Comparison of ENCODE assay signal across 34 cellular contexts in the genomic region with DNA sequence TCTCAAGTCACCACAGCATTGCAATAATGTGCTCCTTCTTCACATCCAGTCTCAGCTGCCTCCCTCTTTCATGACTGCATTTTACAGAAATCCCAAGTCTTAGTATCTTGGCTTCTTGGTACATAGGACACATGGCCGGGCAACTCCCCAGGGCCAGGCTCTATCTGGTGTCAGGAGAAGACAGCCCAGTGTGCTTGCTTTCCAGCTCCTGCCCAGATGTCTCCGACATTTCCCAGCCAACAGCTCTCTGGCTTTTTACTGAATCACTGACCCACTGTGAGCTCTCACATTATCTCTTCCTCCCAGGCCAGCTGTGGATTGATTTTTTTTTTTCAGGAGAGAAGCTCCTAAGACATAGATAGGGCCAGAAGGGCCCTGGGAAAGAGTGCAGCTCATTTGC.
DNase-seq lines count a peak whose midpoint lies in the region; ATAC-seq and TF ChIP-seq lines count a peak whose summit lies in the region.
"Had no signal": no experiment of that assay in that cellular context is flagged by ENCODE, and none has a peak within 500 bp of the region (broad histone marks: within the 10 kb centered on the region; RNA-seq: fewer than 3 reads in every experiment).

No MANE protein-coding gene starts in this region.

- peaks cover under 1% of the 10 kb centered on the region for H3K36me3 Mint-ChIP-seq in nephron progenitor cell (ENCODE audit: low read depth)
- H3K36me3 Mint-ChIP-seq: activated CD8-positive, alpha-beta memory T cell treated with anti-CD3 and anti-CD28 coated beads, Interleukin-2, amount 10 ng/mL, durations not matched to agents 7 days and 5 days; activated naive CD8-positive, alpha-beta T cell treated with anti-CD3 and anti-CD28 coated beads, Interleukin-2, amount 10 ng/mL, durations not matched to agents 7 days and 5 days had no signal

- peaks cover 10% of the 10 kb centered on the region for H3K9me3 Mint-ChIP-seq in nephron progenitor cell
- H3K9me3 Mint-ChIP-seq: T-helper 1 cell treated with Interleukin-12 subunit alpha and Interleukin-12 subunit beta and Interleukin-4 antibody, amounts not matched to agents 30 μg/mL and 1 μg/mL, for 36 hours had no signal

- no peaks in the 10 kb centered on the region for H3K27me3 Mint-ChIP-seq in nephron progenitor cell (ENCODE audit: low read depth, poor library complexity)
- H3K27me3 Mint-ChIP-seq: activated CD8-positive, alpha-beta memory T cell treated with anti-CD3 and anti-CD28 coated beads, Interleukin-2, amount 10 ng/mL, durations not matched to agents 7 days and 5 days; stimulated activated naive CD8-positive, alpha-beta T cell treated with anti-CD3 and anti-CD28 coated beads, Interleukin-15, Interleukin-2, amounts not matched to agents 100 ng/mL and 50 ng/mL, for 24 hours had no signal

- no peaks in the 10 kb centered on the region for H3K9me3 ChIP-seq in cardiac muscle cell (ENCODE audit: low read depth)
- H3K9me3 ChIP-seq: BLaER1, lower lobe of right lung, pancreas, thoracic aorta had no signal

- no peak overlapping the region for H3K4me3 ChIP-seq in cardiac muscle cell
- H3K4me3 ChIP-seq: BLaER1, lower lobe of right lung, pancreas, SK-N-MC, thoracic aorta had no signal

- H3K4me1 Mint-ChIP-seq in nephron progenitor cell, result peaks cover 19% of the 10 kb centered on the region
- H3K4me1 Mint-ChIP-seq: activated CD8-positive, alpha-beta memory T cell treated with anti-CD3 and anti-CD28 coated beads, Interleukin-2, amount 10 ng/mL, durations not matched to agents 7 days and 5 days; activated naive CD8-positive, alpha-beta T cell treated with anti-CD3 and anti-CD28 coated beads, Interleukin-2, amount 10 ng/mL, durations not matched to agents 7 days and 5 days; H9 had no signal

- peak overlapping the region; percentile 50 for H3K27ac Mint-ChIP-seq in nephron progenitor cell
- H3K27ac Mint-ChIP-seq: activated CD8-positive, alpha-beta memory T cell treated with anti-CD3 and anti-CD28 coated beads, Interleukin-2, amount 10 ng/mL, durations not matched to agents 7 days and 5 days; activated naive CD8-positive, alpha-beta T cell treated with anti-CD3 and anti-CD28 coated beads, Interleukin-2, amount 10 ng/mL, durations not matched to agents 7 days and 5 days; H9; nephron; stimulated activated naive CD8-positive, alpha-beta T cell treated with anti-CD3 and anti-CD28 coated beads, Interleukin-15, Interleukin-2, amounts not matched to agents 100 ng/mL and 50 ng/mL, for 24 hours; T-helper 1 cell treated with Interleukin-12 subunit alpha and Interleukin-12 subunit beta and Interleukin-4 antibody, amounts not matched to agents 30 μg/mL and 1 μg/mL, for 36 hours had no signal

- DNase-seq in AG20443 (ENCODE audit: low spot score) (peak; percentile 36), SK-N-DZ (ENCODE audit: low spot score) (peak; percentile 9), cardiac muscle cell (ENCODE audit: low read depth in 1 of 2, low spot score in 1 of 2) (peak in 1 of 2 donors; percentile 53), nephron progenitor cell (no peak), NK-92 (lab: John Stamatoyannopoulos, UW; ENCODE audit: unreplicated experiment) (no peak)
- DNase-seq in activated naive CD4-positive, alpha-beta T cell treated with Interleukin-2 at 50 U/mL for 16 hours, result no peak
- DNase-seq: ACHN; activated CD4-positive, alpha-beta T cell treated with anti-CD3 and anti-CD28 coated beads, Interleukin-2, amount 50 U/mL, for 4 hours; activated CD4-positive, CD25-positive, alpha-beta regulatory T cell; activated CD8-positive, alpha-beta memory T cell treated with anti-CD3 and anti-CD28 coated beads, Interleukin-2, amount 10 ng/mL, durations not matched to agents 7 days and 5 days; activated gamma-delta T cell; activated naive CD8-positive, alpha-beta T cell treated with anti-CD3 and anti-CD28 coated beads, Interleukin-2, amount 10 ng/mL, durations not matched to agents 7 days and 5 days; activated T-cell treated with anti-CD3 and anti-CD28 coated beads, Interleukin-2, amount 50 U/mL, for 4 hours; central memory CD4-positive, alpha-beta T cell; cortex of kidney; DMS53; effector memory CD4-positive, alpha-beta T cell; foreskin keratinocyte; H9; lower lobe of right lung; MM.1S; NCI-H2029; NCI-H526 treated with DMSO at 0.1 percent for 48 hours; pancreas; RPMI8226; small intestine had no signal

- no peaks in the 10 kb centered on the region for H3K36me3 ChIP-seq in cardiac muscle cell
- H3K36me3 ChIP-seq: BLaER1, lower lobe of right lung, pancreas, thoracic aorta had no signal

- H3K4me3 Mint-ChIP-seq in nephron progenitor cell, result no peak overlapping the region
- H3K4me3 Mint-ChIP-seq: activated CD8-positive, alpha-beta memory T cell treated with anti-CD3 and anti-CD28 coated beads, Interleukin-2, amount 10 ng/mL, durations not matched to agents 7 days and 5 days; activated naive CD8-positive, alpha-beta T cell treated with anti-CD3 and anti-CD28 coated beads, Interleukin-2, amount 10 ng/mL, durations not matched to agents 7 days and 5 days; activated T-cell treated with anti-CD3 and anti-CD28 coated beads, Interleukin-2, amount 50 U/mL, for 4 hours; H9; nephron; stimulated activated naive CD8-positive, alpha-beta T cell treated with anti-CD3 and anti-CD28 coated beads, Interleukin-15, Interleukin-2, amounts not matched to agents 100 ng/mL and 50 ng/mL, for 24 hours; T-helper 1 cell treated with Interleukin-12 subunit alpha and Interleukin-12 subunit beta and Interleukin-4 antibody, amounts not matched to agents 30 μg/mL and 1 μg/mL, for 36 hours had no signal

- TF ChIP-seq CTCF in cardiac muscle cell (IDR thresholded peaks at IDR 0.05; ENCODE audit: low read depth, low read length), result no peak
- TF ChIP-seq CTCF in nephron progenitor cell (IDR thresholded peaks at IDR 0.05), result no peak

- peaks cover 16% of the 10 kb centered on the region for H3K4me1 ChIP-seq in cardiac muscle cell (ENCODE audit: low read depth)
- H3K4me1 ChIP-seq: BLaER1, foreskin keratinocyte, lower lobe of right lung, pancreas had no signal

- no peaks in the 10 kb centered on the region for H3K27me3 ChIP-seq in cardiac muscle cell
- H3K27me3 ChIP-seq: BLaER1, pancreas had no signal

- peak overlapping the region; percentile 64 for H3K27ac ChIP-seq in cardiac muscle cell
- H3K27ac ChIP-seq: BLaER1, foreskin keratinocyte, KMS-11, lower lobe of right lung, pancreas, SK-N-MC, thoracic aorta had no signal

- no peak for ATAC-seq in GM21423 (IDR thresholded peaks at IDR 0.05; ENCODE audit: unreplicated experiment)
- ATAC-seq: activated CD8-positive, alpha-beta memory T cell treated with anti-CD3 and anti-CD28 coated beads, Interleukin-2, amount 10 ng/mL, durations not matched to agents 7 days and 5 days; activated T-cell treated with anti-CD3 and anti-CD28 coated beads, Interleukin-2, amount 50 U/mL, for 4 hours; foreskin keratinocyte; lower lobe of right lung; pancreas had no signal

Comparison
In these comparisons a context has a peak if more than half of its experiments do, and no peak if none do; other contexts are left out.
1. DNase-seq: peak in AG20443 (single experiment) and SK-N-DZ (single experiment); none in nephron progenitor cell (single experiment), NK-92 (single experiment) and activated naive CD4-positive, alpha-beta T cell treated with Interleukin-2 at 50 U/mL for 16 hours (single experiment).